Comparison of ENCODE assay signal across 8 cellular contexts in the genomic region with DNA sequence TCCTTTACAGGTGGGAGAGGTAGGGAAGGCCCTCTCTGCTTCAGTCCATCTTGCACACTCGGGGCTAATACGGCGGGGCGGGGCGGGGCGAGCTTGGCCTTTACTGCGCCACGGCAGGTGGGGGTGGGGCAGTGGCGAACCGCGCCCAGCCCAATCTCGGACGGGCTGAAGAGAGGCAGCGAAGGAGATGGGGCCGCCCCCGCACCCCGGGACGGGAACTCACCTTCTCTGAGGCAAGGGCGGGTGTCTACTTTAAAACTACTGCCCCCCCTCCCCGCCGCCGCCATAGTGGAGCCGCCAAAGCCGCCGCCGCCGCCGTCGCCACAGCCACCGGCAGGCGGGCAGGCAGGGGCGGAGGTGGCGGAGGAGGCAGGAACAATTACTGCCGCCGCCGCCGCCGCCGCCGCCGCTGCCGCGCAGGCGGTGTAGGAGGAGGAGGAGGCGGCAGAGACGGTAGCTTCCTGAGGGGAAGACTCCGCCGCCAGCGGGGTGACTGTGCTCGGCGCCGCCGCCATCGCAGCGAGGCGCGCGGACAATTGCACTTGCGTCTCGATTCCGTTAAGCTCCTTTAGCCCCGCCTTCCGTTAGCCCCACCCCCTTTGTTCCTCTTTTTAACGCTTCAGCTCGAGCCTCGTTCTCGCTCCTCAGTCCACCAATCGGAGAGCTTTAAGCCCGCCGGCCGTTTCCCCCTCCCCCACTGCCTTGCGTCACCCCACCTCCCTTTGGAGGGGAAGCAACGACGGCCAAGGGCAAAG.
A peak's percentile ranks its signal among the peaks of the same experiment; 100 is the strongest.
DNase-seq lines count a peak whose midpoint lies in the region; ATAC-seq and TF ChIP-seq lines count a peak whose summit lies in the region.

Gene ZMAT1, minus strand, starts transcription at position 534 of the 755 bp plus-strand sequence. Its CDS starts 19 bp downstream, at position 515.

- ATAC-seq in GM18873 (IDR thresholded peaks at IDR 0.05; ENCODE audit: low FRiP score, unreplicated experiment): peak; percentile 84
- ATAC-seq in HG03139 (IDR thresholded peaks at IDR 0.05; ENCODE audit: unreplicated experiment): peak; percentile 87
- peak; percentile 91 to 93 for ATAC-seq in activated CD4-positive, CD25-positive, alpha-beta regulatory T cell treated with anti-CD3 and anti-CD28 coated beads, Interleukin-2, amount 50 U/mL, for 24 hours

- DNase-seq in AG08395 (ENCODE audit: low spot score) (peak; percentile 67), NCI-H2196 treated with DMSO at 0.1 percent for 48 hours (lab: John Stamatoyannopoulos, UW; ENCODE audit: unreplicated experiment) (peak; percentile 69), choroid plexus epithelial cell (ENCODE audit: low read depth) (peak; percentile 77), kidney tubule cell (ENCODE audit: low spot score) (peak; percentile 88)
- peak; percentile 78 to 89 for DNase-seq in stimulated activated CD4-positive, alpha-beta T cell treated with anti-CD3 and anti-CD28 coated beads, Interleukin-1b, Interleukin-23, amount 100 ng/mL, for 1 hour (ENCODE audit: low read depth in 2 of 2)

- no peak for TF ChIP-seq CTCF in choroid plexus epithelial cell (conservative IDR thresholded peaks at IDR 0.05; ENCODE audit: low read depth, low read length)

- peak within 1 kb of the TSS; percentile 53 for H3K4me3 ChIP-seq in choroid plexus epithelial cell (ENCODE audit: low read depth, low read length)

Comparison
In these comparisons a context has a peak if more than half of its experiments do, and no peak if none do; other contexts are left out.
1. Peak in every context shown above with its lines: DNase-seq, ATAC-seq and H3K4me3 ChIP-seq.